Comparison of ENCODE assay signal across 13 cellular contexts in genomic region chr12:31318870-31319269, GRCh38. TPM values are rescaled to one million over a fixed set of nuclear protein-coding genes. Genes with fewer than 3 reads are reported as not detected.
DNase-seq lines count a peak whose midpoint lies in the region; ATAC-seq and TF ChIP-seq lines count a peak whose summit lies in the region.
"Had no signal": no experiment of that assay in that cellular context is flagged by ENCODE, and none has a peak within 500 bp of the region (broad histone marks: within the 10 kb centered on the region; RNA-seq: fewer than 3 reads in every experiment).

No MANE protein-coding gene starts in this region.

- 0 out of 2 replicates have a peak, but pooled peaks cover 6% of the 10 kb centered on the region for H3K9me2 ChIP-seq in PC-9 (ENCODE audit: insufficient read depth)

- CTCF ChIA-PET in PC-9 (lab: Charles Lee) = no interaction called here

- POLR2A ChIA-PET in PC-9 (lab: Charles Lee; ENCODE audit: unreplicated experiment) = no interaction called here

- intact Hi-C loops in PC-9 (cut with micrococcal nuclease; ENCODE audit: unreplicated experiment) = no loop called here

- no peak overlapping the region for H3K27ac Mint-ChIP-seq in endodermal cell

- peaks cover 82 to 100% (median 100%) of the 10 kb centered on the region in 11 experiments for H4K20me1 ChIP-seq in BLaER1 treated with 17β-estradiol and CSF1 and Interleukin-3, amounts not matched to agents 10 nM and 100 nM
- H4K20me1 ChIP-seq in DND-41 (ENCODE audit: insufficient read depth, low read length) (peaks cover 87% of the 10 kb centered on the region), PC-9 (ENCODE audit: insufficient read depth) (peaks cover 86% of the 10 kb centered on the region)

- WGBS in endodermal cell (ENCODE audit: insufficient coverage in 1 of 2, insufficient read length in 1 of 2), 2 experiments = 75 to 88% methylated on average over 2 of the region's 2 CpGs

- peak overlapping the region; percentile 66 to 98 (median 90) for H3K4me2 ChIP-seq in BLaER1 treated with 17β-estradiol and CSF1 and Interleukin-3, amounts not matched to agents 10 nM and 100 nM
- H3K4me2 ChIP-seq in DND-41 (ENCODE audit: insufficient read depth, low read length) = peak overlapping the region; percentile 64
- peak overlapping the region; percentile 55; the same call in 1 of the 2 replicates for H3K4me2 ChIP-seq in PC-9

- H2AFZ ChIP-seq in DND-41 (ENCODE audit: low read depth, low read length) (no peak overlapping the region), PC-9 (no peak overlapping the region)

- H3K9me3 ChIP-seq in BLaER1 treated with 17β-estradiol and CSF1 and Interleukin-3, amounts not matched to agents 10 nM and 100 nM (replicated peaks in 1 of 11) = peaks cover 0 to 13% (median 0%) of the 10 kb centered on the region in 11 experiments; a peak in 8 of 22 replicates
- H3K9me3 ChIP-seq in DND-41 (ENCODE audit: insufficient read depth, low read length, severe bottlenecking) (no peaks in the 10 kb centered on the region), PC-9 (ENCODE audit: insufficient read depth, low read depth) (no peaks in the 10 kb centered on the region), endodermal cell (ENCODE audit: control insufficient read depth, low read length) (no peaks in the 10 kb centered on the region), Peyer's patch (no peaks in the 10 kb centered on the region)
- H3K9me3 ChIP-seq: esophagus muscularis mucosa had no signal

- H3K36me3 ChIP-seq in BLaER1 treated with 17β-estradiol and CSF1 and Interleukin-3, amounts not matched to agents 10 nM and 100 nM = peaks cover 0 to 24% (median 17%) of the 10 kb centered on the region in 11 experiments; a peak in 19 of 22 replicates
- H3K36me3 ChIP-seq in DND-41 (ENCODE audit: insufficient read depth, low read length) = no peaks in the 10 kb centered on the region; the same call in none of the 2 replicates
- peaks cover 24% of the 10 kb centered on the region for H3K36me3 ChIP-seq in PC-9 (ENCODE audit: low read depth)
- peaks cover 7% of the 10 kb centered on the region for H3K36me3 ChIP-seq in endodermal cell (ENCODE audit: control insufficient read depth, insufficient read depth, low read length)
- no peaks in the 10 kb centered on the region for H3K36me3 ChIP-seq in Peyer's patch
- H3K36me3 ChIP-seq: esophagus muscularis mucosa had no signal

- peaks cover 100% of the 10 kb centered on the region for H3K79me2 ChIP-seq in DND-41 (ENCODE audit: insufficient read depth, low read length)
- peaks cover 100% of the 10 kb centered on the region for H3K79me2 ChIP-seq in PC-9 (ENCODE audit: low read depth)

- no peaks in the 10 kb centered on the region for H3K9me3 Mint-ChIP-seq in endodermal cell

- H3K4me3 ChIP-seq in BLaER1 treated with 17β-estradiol and CSF1 and Interleukin-3, amounts not matched to agents 10 nM and 100 nM = no peak overlapping the region
- no peak overlapping the region for H3K4me3 ChIP-seq in DND-41 (ENCODE audit: low read depth in 1 of 2, low read length in 2 of 2)
- H3K4me3 ChIP-seq in PC-9 = no peak overlapping the region
- H3K4me3 ChIP-seq in endodermal cell (ENCODE audit: low read length) = peak overlapping the region; percentile 69
- H3K4me3 ChIP-seq in Peyer's patch = no peak overlapping the region

- peak overlapping the region in 4 of 11 experiments; percentile 15 to 70 (median 48); a peak in 4 of 22 replicates for H3K27ac ChIP-seq in BLaER1 treated with 17β-estradiol and CSF1 and Interleukin-3, amounts not matched to agents 10 nM and 100 nM
- 0 out of 2 replicates have a peak overlapping the region, but pooled peaks have one; percentile 7 for H3K27ac ChIP-seq in DND-41 (ENCODE audit: low read length)
- peak overlapping the region; percentile 38 for H3K27ac ChIP-seq in PC-9
- H3K27ac ChIP-seq in endodermal cell (ENCODE audit: low read depth, low read length) = no peak overlapping the region
- H3K27ac ChIP-seq in Peyer's patch = peak overlapping the region in 2 of 4 donors; percentile 7 to 56

- H3K36me3 Mint-ChIP-seq in endodermal cell (ENCODE audit: low read depth) = peaks cover 16% of the 10 kb centered on the region

- peaks cover 63 to 81% (median 70%) of the 10 kb centered on the region in 10 experiments for H3K4me1 ChIP-seq in BLaER1 treated with 17β-estradiol and CSF1 and Interleukin-3, amounts not matched to agents 10 nM and 100 nM
- H3K4me1 ChIP-seq in DND-41 (ENCODE audit: insufficient read depth, low read length) (peaks cover 71% of the 10 kb centered on the region), PC-9 (replicated peaks; ENCODE audit: insufficient read depth) (peaks cover 78% of the 10 kb centered on the region), endodermal cell (ENCODE audit: control insufficient read depth, insufficient read depth, low read length) (peaks cover 27% of the 10 kb centered on the region), Peyer's patch (peaks cover 0 to 27% (median 9%) of the 10 kb centered on the region in 4 donors)

- ATAC-seq in DND-41 (ENCODE audit: insufficient read depth, low read depth) = no peak
- no peak for ATAC-seq in GM19351 (IDR thresholded peaks at IDR 0.05; ENCODE audit: unreplicated experiment)
- ATAC-seq: HCT116 had no signal

- TF ChIP-seq POLR2A in Peyer's patch (IDR thresholded peaks at IDR 0.05) = no peak

- H3F3A ChIP-seq in PC-9 (ENCODE audit: insufficient read depth, low read depth) = peaks cover 6% of the 10 kb centered on the region; the same call in 1 of the 2 replicates

- DNase-seq in DND-41 (no peak), PC-9 (no peak), endodermal cell (no peak), UCSD-AML1 (lab: John Stamatoyannopoulos, UW; ENCODE audit: unreplicated experiment) (no peak), Peyer's patch (no peak), GOT3 (lab: John Stamatoyannopoulos, UW) (no peak)
- DNase-seq: activated effector memory CD4-positive, alpha-beta T cell treated with anti-CD3 and anti-CD28 coated beads, Interleukin-2, amount 50 U/mL, for 16 hours; hypothalamus; stimulated activated CD4-positive, alpha-beta T cell treated with anti-CD3 and anti-CD28 coated beads, Interleukin-2, amount 100 ng/mL, for 48 hours had no signal

- H3K4me3 Mint-ChIP-seq in endodermal cell = peak overlapping the region; percentile 9

- TF ChIP-seq CTCF in DND-41 (IDR thresholded peaks at IDR 0.05; ENCODE audit: borderline replicate concordance, extremely low read depth, low read length, poor library complexity, severe bottlenecking) (no peak), PC-9 (conservative IDR thresholded peaks at IDR 0.05) (no peak), endodermal cell (conservative IDR thresholded peaks at IDR 0.05) (no peak), Peyer's patch (IDR thresholded peaks at IDR 0.05) (no peak)

- peak overlapping the region in 1 of 11 experiments; percentile 22; a peak in 1 of 22 replicates for H3K9ac ChIP-seq in BLaER1 treated with 17β-estradiol and CSF1 and Interleukin-3, amounts not matched to agents 10 nM and 100 nM
- peak overlapping the region; percentile 20; the same call in 1 of the 2 replicates for H3K9ac ChIP-seq in DND-41 (ENCODE audit: low read depth, low read length)
- no peak overlapping the region for H3K9ac ChIP-seq in endodermal cell (ENCODE audit: extremely low read depth, low read length, poor library complexity, severe bottlenecking)

- no peaks in the 10 kb centered on the region for H3K27me3 Mint-ChIP-seq in endodermal cell (ENCODE audit: insufficient read depth)

- no TSS peak for BruUV-seq in PC-9 (replicated peaks; lab: Mats Ljungman, UMichigan)

- H3K4me1 Mint-ChIP-seq in endodermal cell = peaks cover 78% of the 10 kb centered on the region

- H3K27me3 ChIP-seq in BLaER1 treated with 17β-estradiol and CSF1 and Interleukin-3, amounts not matched to agents 10 nM and 100 nM = no peaks in the 10 kb centered on the region
- H3K27me3 ChIP-seq in DND-41 (ENCODE audit: insufficient read depth, low read length, poor library complexity) (no peaks in the 10 kb centered on the region), PC-9 (ENCODE audit: insufficient read depth, low read depth) (no peaks in the 10 kb centered on the region), endodermal cell (ENCODE audit: control insufficient read depth, insufficient read depth, low read length, poor library complexity, severe bottlenecking) (no peaks in the 10 kb centered on the region), Peyer's patch (no peaks in the 10 kb centered on the region)
- H3K27me3 ChIP-seq: esophagus muscularis mucosa had no signal

RNA-seq across cellular contexts. Expression of gene SINHCAF, which starts 7.1 kb away (rescaled TPM):
- total RNA-seq in PC-9 (2021) (146 and 152 TPM in 2 replicates), endodermal cell (100 to 1,000 TPM; 323 to 779 TPM), Peyer's patch (100 to 1,000 TPM in 1 of 4 donors, 10 to 100 TPM in 3; 39.9 to 109 (median 53.7) TPM)
- polyA plus RNA-seq in endodermal cell (2013, experiment 1 of 2) = 193 TPM
- polyA plus RNA-seq in endodermal cell (2013, experiment 2 of 2) = 173 TPM
